In the genomic region with DNA sequence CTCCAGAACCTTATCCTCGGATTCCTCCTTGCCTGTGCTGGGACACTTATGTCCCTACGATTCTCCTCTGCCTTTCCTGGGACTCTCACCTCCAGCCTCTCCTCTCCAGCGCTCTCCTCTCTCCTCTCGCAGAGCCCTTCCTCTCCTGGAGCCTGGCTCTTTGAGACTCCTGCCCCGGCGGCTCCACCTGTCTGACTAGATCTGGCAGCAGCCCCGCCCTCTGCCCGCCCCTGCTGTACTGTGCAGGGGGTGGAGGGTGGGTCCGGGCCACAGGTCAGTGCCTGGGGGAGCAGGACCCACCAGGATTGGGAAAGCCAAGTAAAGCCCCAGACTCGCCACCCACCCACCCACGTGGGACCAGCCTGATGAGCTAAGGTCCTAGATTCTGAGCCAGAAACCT, we compare ENCODE assay signal across 10 cellular contexts. TPM values are rescaled to one million over a fixed set of nuclear protein-coding genes. Genes with fewer than 3 reads are reported as not detected.
DNase-seq lines count a peak whose midpoint lies in the region; ATAC-seq and TF ChIP-seq lines count a peak whose summit lies in the region.
"Had no signal": no experiment of that assay in that cellular context is flagged by ENCODE, and none has a peak within 500 bp of the region (broad histone marks: within the 10 kb centered on the region; RNA-seq: fewer than 3 reads in every experiment).

No MANE protein-coding gene starts in this region.

- 0 out of 2 replicates have a peak, but pooled peaks cover 3% of the 10 kb centered on the region for H4K20me1 ChIP-seq in PC-9 (ENCODE audit: insufficient read depth)

- DNase-seq in PC-9, result peak; percentile 73 to 88
- peak; percentile 85 for DNase-seq in prostate gland (ENCODE audit: low spot score)
- no peak for DNase-seq in pons (ENCODE audit: low spot score)
- no peak for DNase-seq in G401 (ENCODE audit: low spot score)
- DNase-seq in activated CD4-positive, CD25-positive, alpha-beta regulatory T cell treated with anti-CD3 and anti-CD28 coated beads, Interleukin-2, amount 50 U/mL, for 72 hours, result no peak

- peaks cover 82% of the 10 kb centered on the region for H3K79me2 ChIP-seq in PC-9 (ENCODE audit: low read depth)

- in situ Hi-C loops in G401 (cut with HindIII; ENCODE audit: low sequenced_read_pairs), result no loop called here

- intact Hi-C loops in PC-9 (cut with micrococcal nuclease; ENCODE audit: unreplicated experiment), result loop anchor here (1.0 to 5.0 kb wide), 6 partner anchors 8 to 429 kb away; a partner anchor contains a TSS
- intact Hi-C loops in prostate gland (cut with DNase I), result loop anchor here (5.0 kb wide), 1 partner anchor 129 kb away; no protein-coding TSS in a partner anchor

- H3F3A ChIP-seq in PC-9 (ENCODE audit: insufficient read depth, low read depth), result peaks cover 85% of the 10 kb centered on the region

- H3K27me3 ChIP-seq in PC-9 (ENCODE audit: insufficient read depth, low read depth) (no peaks in the 10 kb centered on the region), esophagus (ENCODE audit: control insufficient read depth in 1 of 2, insufficient read depth in 2 of 2, low read length in 2 of 2) (no peaks in the 10 kb centered on the region), prostate gland (replicated peaks; ENCODE audit: insufficient read depth) (no peaks in the 10 kb centered on the region)

- TF ChIP-seq CTCF in GM12875 (IDR thresholded peaks at IDR 0.05; ENCODE audit: borderline replicate concordance, insufficient read depth, low read depth, low read length) (no peak), PC-9 (conservative IDR thresholded peaks at IDR 0.05) (no peak), prostate gland (IDR thresholded peaks at IDR 0.05) (no peak)

- no TSS peak for BruUV-seq in PC-9 (replicated peaks; lab: Mats Ljungman, UMichigan)

- H3K4me2 ChIP-seq in PC-9, result peak overlapping the region; percentile 92

- no peaks in the 10 kb centered on the region for H3K9me2 ChIP-seq in PC-9 (ENCODE audit: insufficient read depth)

- peak overlapping the region; percentile 91 for H3K4me3 ChIP-seq in GM12875 (ENCODE audit: low read depth, low read length)
- H3K4me3 ChIP-seq in PC-9, result peak overlapping the region; percentile 99
- H3K4me3 ChIP-seq in esophagus (ENCODE audit: low read depth in 1 of 2, low read length in 2 of 2), result peak overlapping the region; percentile 80 to 81
- H3K4me3 ChIP-seq in prostate gland, result peak overlapping the region in 1 of 2 donors; percentile 66

- ATAC-seq in HG03520 (IDR thresholded peaks at IDR 0.05; ENCODE audit: unreplicated experiment), result no peak

- POLR2A ChIA-PET in PC-9 (lab: Charles Lee; ENCODE audit: unreplicated experiment), result interaction anchor here (0.6 kb wide), 4 partner anchors 8 to 393 kb away, joined by 3 to 4 read pairs (median 3); no protein-coding TSS in a partner anchor

- H3K27ac ChIP-seq in PC-9 (peak overlapping the region; percentile 89), esophagus (ENCODE audit: low read depth in 2 of 2, low read length in 1 of 2) (peak overlapping the region; percentile 98 to 99), prostate gland (peak overlapping the region; percentile 89 to 91)

- no peak overlapping the region for H2AFZ ChIP-seq in PC-9

- H3K4me1 ChIP-seq in PC-9 (replicated peaks; ENCODE audit: insufficient read depth), result peaks cover 65% of the 10 kb centered on the region
- peaks cover 12 to 20% of the 10 kb centered on the region in 2 donors for H3K4me1 ChIP-seq in esophagus (ENCODE audit: control insufficient read depth in 2 of 2, insufficient read depth in 2 of 2, low read length in 1 of 2)
- H3K4me1 ChIP-seq in prostate gland (replicated peaks), result peaks cover 22% of the 10 kb centered on the region

- peaks cover 32% of the 10 kb centered on the region for H3K36me3 ChIP-seq in PC-9 (ENCODE audit: low read depth)
- H3K36me3 ChIP-seq in esophagus (ENCODE audit: control insufficient read depth in 2 of 2, insufficient read depth in 2 of 2, low read length in 1 of 2), result peaks cover 23 to 24% of the 10 kb centered on the region in 2 donors
- peaks cover 7 to 18% of the 10 kb centered on the region in 2 donors for H3K36me3 ChIP-seq in prostate gland

- TF ChIP-seq POLR2A in prostate gland (IDR thresholded peaks at IDR 0.05), result peak; percentile 74

- 33 to 36% methylated on average over 11 of the region's 11 CpGs for WGBS in esophagus, 2 donors
- 24% methylated on average over 11 of the region's 11 CpGs for WGBS in prostate gland

- CTCF ChIA-PET in PC-9 (lab: Charles Lee), result no interaction called here

- no peaks in the 10 kb centered on the region for H3K9me3 ChIP-seq in PC-9 (ENCODE audit: insufficient read depth, low read depth)
- H3K9me3 ChIP-seq in esophagus (ENCODE audit: control insufficient read depth in 2 of 2, insufficient read depth in 1 of 2, low read depth in 1 of 2, low read length in 1 of 2), result no peaks in the 10 kb centered on the region
- H3K9me3 ChIP-seq in prostate gland, result no peaks in the 10 kb centered on the region

RNA-seq across cellular contexts. Expression of a gene that starts 1.6 kb away (rescaled TPM):
- total RNA-seq in PC-9 (2021) (131 TPM in 2 replicates), prostate gland (10 to 100 TPM; 48.6 to 62.0 TPM)
- polyA plus RNA-seq in esophagus, result 100 to 1,000 TPM; 123 to 264 TPM
- total RNA-seq in G401 (2014; rRNA removed; shearing (Covaris generic)), result 65.2 and 69.7 TPM in 2 replicates

RNA-seq across cellular contexts. Expression of a gene that starts 7.4 kb away (rescaled TPM):
- total RNA-seq in PC-9 (2021) (180 and 229 TPM in 2 replicates), prostate gland (10 to 100 TPM in 1 of 2 donors, 1 to 10 TPM in 1; 2.2 to 14.9 TPM)
- 10 to 100 TPM; 33.1 to 42.8 TPM for polyA plus RNA-seq in esophagus
- total RNA-seq in G401 (2014; rRNA removed; shearing (Covaris generic)), result 263 and 289 TPM in 2 replicates

RNA-seq across cellular contexts. Expression of a gene that starts 23.4 kb away (rescaled TPM):
- 54.8 and 56.0 TPM in 2 replicates for total RNA-seq in PC-9 (2021)
- 10 to 100 TPM; 32.3 to 50.1 TPM for polyA plus RNA-seq in esophagus
- total RNA-seq in prostate gland, result 10 to 100 TPM; 36.9 to 43.2 TPM
- total RNA-seq in G401 (2014; rRNA removed; shearing (Covaris generic)), result 36.2 and 42.2 TPM in 2 replicates

RNA-seq across cellular contexts. Expression of a gene that starts 23.5 kb away (rescaled TPM):
- total RNA-seq in PC-9 (2021) (71.6 and 76.1 TPM in 2 replicates), prostate gland (10 to 100 TPM; 30.3 to 76.9 TPM)
- polyA plus RNA-seq in esophagus, result 10 to 100 TPM in 1 of 2 donors, 1 to 10 TPM in 1; 9.8 to 39.3 TPM
- 4.4 and 7.0 TPM in 2 replicates for total RNA-seq in G401 (2014; rRNA removed; shearing (Covaris generic))

RNA-seq across cellular contexts. Expression of a gene that starts 28.6 kb away (rescaled TPM):
- total RNA-seq in PC-9 (2021) (0.76 and 1.6 TPM in 2 replicates), prostate gland (not detected)
- under 1 TPM in 1 of 2 donors, not detected in 1; 0.06 TPM for polyA plus RNA-seq in esophagus
- total RNA-seq in G401 (2014; rRNA removed; shearing (Covaris generic)), result not detected in 2 replicates
- total RNA-seq: NCI-H460, pulmonary artery endothelial cell had no signal

Comparison
In these comparisons a context has a peak if more than half of its experiments do, and no peak if none do; other contexts are left out.
1. DNase-seq: peak in PC-9 (2 of 2) and prostate gland (single experiment); none in pons (single experiment), G401 (single experiment) and activated CD4-positive, CD25-positive, alpha-beta regulatory T cell treated with anti-CD3 and anti-CD28 coated beads, Interleukin-2, amount 50 U/mL, for 72 hours (single experiment).
2. RNA of a gene that starts 7.4 kb away (total RNA-seq): 263 to 289 TPM in G401 and 180 to 229 TPM in PC-9; 2.2 to 14.9 TPM in prostate gland; every median in the first group is over 10 times any median in the second.
3. Peak in every context shown above with its lines, with median percentiles within 50 percentile points of each other: H3K27ac ChIP-seq.